8 cellular contexts compared by ENCODE assay signal in genomic region chr1:95233321-95233736, GRCh38. TPM values are rescaled to one million over a fixed set of nuclear protein-coding genes. Genes with fewer than 3 reads are reported as not detected.
DNase-seq lines count a peak whose midpoint lies in the region; ATAC-seq and TF ChIP-seq lines count a peak whose summit lies in the region.

No MANE protein-coding gene starts in this region.

- H3K27me3 ChIP-seq in breast epithelium (no peaks in the 10 kb centered on the region), stomach (no peaks in the 10 kb centered on the region)

- H3K4me3 ChIP-seq in AG10803 (ENCODE audit: low read length): peak overlapping the region; percentile 74
- H3K4me3 ChIP-seq in breast epithelium: peak overlapping the region; percentile 71 to 90 (median 85)
- peak overlapping the region; percentile 64 to 89 (median 77) for H3K4me3 ChIP-seq in stomach

- TF ChIP-seq POLR2A in breast epithelium (IDR thresholded peaks at IDR 0.05) (no peak), stomach (IDR thresholded peaks at IDR 0.05) (no peak)

- H3K9me3 ChIP-seq in breast epithelium (no peaks in the 10 kb centered on the region), stomach (no peaks in the 10 kb centered on the region)

- ATAC-seq in HG03354 (IDR thresholded peaks at IDR 0.05; ENCODE audit: poor library complexity, severe bottlenecking, unreplicated experiment) (no peak), HG03159 (IDR thresholded peaks at IDR 0.05; ENCODE audit: unreplicated experiment) (no peak)

- WGBS in stomach, 5 donors: 6 to 19% (median 8%) methylated on average over 10 to 13 of the region's 13 CpGs

- intact Hi-C loops in breast epithelium (cut with DNase I; ENCODE audit: low total_unique reads) (no loop called here), stomach (cut with DNase I; ENCODE audit: low total_unique reads) (loop anchor here (10.0 kb wide), 1 partner anchor 149 kb away; no protein-coding TSS in a partner anchor)

- DNase-seq in AG10803 (ENCODE audit: low read depth) (peak; percentile 11), HuH-7 (ENCODE audit: low spot score) (peak; percentile 47), breast epithelium (ENCODE audit: low spot score in 2 of 2) (peak; percentile 23 to 52), kidney tubule cell (ENCODE audit: low spot score) (peak; percentile 46), stomach (peak; percentile 28), NCI-H526 treated with DMSO at 0.1 percent for 48 hours (lab: John Stamatoyannopoulos, UW) (no peak)

- TF ChIP-seq CTCF in AG10803 (conservative IDR thresholded peaks at IDR 0.05; ENCODE audit: low read length) (no peak), breast epithelium (IDR thresholded peaks at IDR 0.05) (no peak), stomach (IDR thresholded peaks at IDR 0.05) (no peak)

- TF ChIP-seq EP300 in stomach (IDR thresholded peaks at IDR 0.05): no peak

- H3K4me1 ChIP-seq in breast epithelium (no peaks in the 10 kb centered on the region), stomach (peaks cover 12 to 73% (median 42%) of the 10 kb centered on the region in 4 donors)

- H3K27ac ChIP-seq in breast epithelium (peak overlapping the region; percentile 92 to 95), stomach (peak overlapping the region; percentile 78 to 88 (median 85))

- H3K36me3 ChIP-seq in breast epithelium (no peaks in the 10 kb centered on the region), stomach (no peaks in the 10 kb centered on the region)

RNA-seq across cellular contexts. Expression of gene RWDD3, which starts 0.7 kb away (rescaled TPM):
- total RNA-seq in breast epithelium (10 to 100 TPM in 2 of 3 donors, 1 to 10 TPM in 1; 9.2 to 20.3 (median 11.5) TPM), stomach (10 to 100 TPM in 3 of 5 donors, 1 to 10 TPM in 2; 8.1 to 36.2 (median 20.0) TPM)
- 10 to 100 TPM; 19.3 to 25.4 (median 19.9) TPM for polyA plus RNA-seq in stomach
